In genomic region chr7:135100856-135101255, GRCh38 we compare ENCODE assay signal across 27 cellular contexts. TPM values are rescaled to one million over a fixed set of nuclear protein-coding genes. Genes with fewer than 3 reads are reported as not detected.
DNase-seq lines count a peak whose midpoint lies in the region; ATAC-seq and TF ChIP-seq lines count a peak whose summit lies in the region.
"Had no signal": no experiment of that assay in that cellular context is flagged by ENCODE, and none has a peak within 500 bp of the region (broad histone marks: within the 10 kb centered on the region; RNA-seq: fewer than 3 reads in every experiment).

No MANE protein-coding gene starts in this region.

- DNase-seq in M059J (ENCODE audit: low read depth) (peak; percentile 32), astrocyte of the hippocampus (ENCODE audit: low read depth, low spot score) (peak; percentile 29), fibroblast of mammary gland (ENCODE audit: low read depth) (peak; percentile 17), renal cortical epithelial cell (ENCODE audit: low read depth) (peak; percentile 42), mucosa of descending colon (no peak)
- no peak for DNase-seq in CD4-positive, alpha-beta T cell
- DNase-seq: activated CD4-positive, CD25-positive, alpha-beta regulatory T cell treated with anti-CD3 and anti-CD28 coated beads, Interleukin-2, amount 50 U/mL, for 72 hours; activated CD8-positive, alpha-beta memory T cell treated with anti-CD3 and anti-CD28 coated beads for 24 hours; activated naive CD4-positive, alpha-beta T cell treated with Interleukin-2 at 50 U/mL for 16 hours; activated T-cell treated with anti-CD3 and anti-CD28 coated beads, Interleukin-2, amount 50 U/mL, for 4 hours; amniotic stem cell; heart left ventricle; NCI-H1694; NCI-H2171; NCI-H69; ovary; right cardiac atrium; SIG-M5; stimulated activated CD4-positive, alpha-beta T cell treated with anti-CD3 and anti-CD28 coated beads, Interleukin-12 subunit alpha, Interleukin-12 subunit beta, amount 100 ng/mL, for 4 hours; stimulated activated naive CD8-positive, alpha-beta T cell treated with anti-CD3 and anti-CD28 coated beads, Interleukin-15, amount 100 ng/mL, for 72 hours; T-cell had no signal

- CTCF ChIA-PET in CD4-positive, alpha-beta T cell (lab: Charles Lee): no interaction called here

- TF ChIP-seq CTCF in fibroblast of mammary gland (conservative IDR thresholded peaks at IDR 0.05; ENCODE audit: control insufficient read depth, insufficient read depth, low read depth, low read length) (no peak), mucosa of descending colon (IDR thresholded peaks at IDR 0.05) (no peak)
- TF ChIP-seq CTCF in CD4-positive, alpha-beta T cell (IDR thresholded peaks at IDR 0.05): no peak

- no peak overlapping the region for H3K27ac ChIP-seq in CD4-positive, alpha-beta T cell (ENCODE audit: low read depth, low read length)
- H3K27ac ChIP-seq: heart left ventricle, ovary, tibial nerve had no signal

- H3K36me3 ChIP-seq in mucosa of descending colon (ENCODE audit: low read depth): no peaks in the 10 kb centered on the region
- H3K36me3 ChIP-seq: heart left ventricle, ovary, tibial nerve had no signal

- H3K4me1 Mint-ChIP-seq in CD4-positive, alpha-beta T cell (ENCODE audit: low read depth): no peaks in the 10 kb centered on the region
- H3K4me1 Mint-ChIP-seq: nephron, T-cell had no signal

- intact Hi-C loops in CD4-positive, alpha-beta T cell (cut with DNase I, micrococcal nuclease): no loop called here
- intact Hi-C loops in mucosa of descending colon (cut with DNase I, micrococcal nuclease): no loop called here

- H3K27me3 ChIP-seq in CD4-positive, alpha-beta T cell (ENCODE audit: control insufficient read depth, insufficient read depth, low read length): no peaks in the 10 kb centered on the region
- H3K27me3 ChIP-seq: heart left ventricle, ovary, tibial nerve had no signal

- no peaks in the 10 kb centered on the region for H3K36me3 Mint-ChIP-seq in CD4-positive, alpha-beta T cell (ENCODE audit: low read depth)
- H3K36me3 Mint-ChIP-seq: mesothelial cell of epicardium, T-cell had no signal

- H3K4me3 ChIP-seq in fibroblast of mammary gland (ENCODE audit: control insufficient read depth, low read depth, low read length) (no peak overlapping the region), mucosa of descending colon (no peak overlapping the region)
- H3K4me3 ChIP-seq: heart left ventricle, ovary, tibial nerve had no signal

- no peak overlapping the region for H3K4me3 Mint-ChIP-seq in CD4-positive, alpha-beta T cell
- H3K4me3 Mint-ChIP-seq: activated T-cell treated with anti-CD3 and anti-CD28 coated beads, Interleukin-2, amount 50 U/mL, for 4 hours; mesothelial cell of epicardium; nephron; stimulated activated naive CD8-positive, alpha-beta T cell treated with anti-CD3 and anti-CD28 coated beads, Interleukin-15, amount 100 ng/mL, for 72 hours; T-cell had no signal

- peaks cover 5% of the 10 kb centered on the region for H3K9me3 Mint-ChIP-seq in CD4-positive, alpha-beta T cell
- H3K9me3 Mint-ChIP-seq: activated T-cell treated with anti-CD3 and anti-CD28 coated beads, Interleukin-2, amount 50 U/mL, for 4 hours had no signal

- POLR2A ChIA-PET in CD4-positive, alpha-beta T cell (lab: Charles Lee): no interaction called here

- no peak overlapping the region for H3K27ac Mint-ChIP-seq in CD4-positive, alpha-beta T cell
- H3K27ac Mint-ChIP-seq: mesothelial cell of epicardium, nephron, T-cell had no signal

- H3K4me1 ChIP-seq in mucosa of descending colon (ENCODE audit: low read depth): no peaks in the 10 kb centered on the region

- no peaks in the 10 kb centered on the region for H3K9me3 ChIP-seq in CD4-positive, alpha-beta T cell (ENCODE audit: control insufficient read depth, low read length)
- no peaks in the 10 kb centered on the region for H3K9me3 ChIP-seq in mucosa of descending colon
- H3K9me3 ChIP-seq: ovary had no signal

- no peaks in the 10 kb centered on the region for H3K27me3 Mint-ChIP-seq in CD4-positive, alpha-beta T cell
- H3K27me3 Mint-ChIP-seq: stimulated activated naive CD8-positive, alpha-beta T cell treated with anti-CD3 and anti-CD28 coated beads, Interleukin-15, amount 100 ng/mL, for 72 hours; T-cell had no signal

- ATAC-seq in CD4-positive, alpha-beta T cell (ENCODE audit: poor library complexity): no peak
- ATAC-seq in HG03095 (IDR thresholded peaks at IDR 0.05; ENCODE audit: unreplicated experiment) (no peak), mucosa of descending colon (no peak), GM18502 (IDR thresholded peaks at IDR 0.05; ENCODE audit: poor library complexity, unreplicated experiment) (no peak)
- ATAC-seq: activated T-cell treated with anti-CD3 and anti-CD28 coated beads, Interleukin-2, amount 50 U/mL, for 4 hours; esophagus mucosa; heart left ventricle; right cardiac atrium; stimulated activated naive CD8-positive, alpha-beta T cell treated with anti-CD3 and anti-CD28 coated beads, Interleukin-15, amount 100 ng/mL, for 72 hours; T-cell had no signal

RNA-seq across cellular contexts. Expression of gene TMEM140, which starts 47.0 kb away (rescaled TPM):
- 11.2 and 21.2 TPM in 2 replicates for total RNA-seq in M059J (2014; rRNA removed; shearing (Covaris generic))
- total RNA-seq in renal cortical epithelial cell (4.3 and 29.3 TPM in 2 replicates), mucosa of descending colon (10 to 100 TPM; 14.7 to 30.1 (median 20.9) TPM)
- 10 to 100 TPM; 27.7 to 32.2 TPM for total RNA-seq in CD4-positive, alpha-beta T cell

Comparison
In these comparisons a context has a peak if more than half of its experiments do, and no peak if none do; other contexts are left out.
1. DNase-seq: peak in M059J (single experiment), astrocyte of the hippocampus (single experiment), fibroblast of mammary gland (single experiment) and renal cortical epithelial cell (single experiment); none in CD4-positive, alpha-beta T cell (0 of 10) and mucosa of descending colon (0 of 3).